Comparison of ENCODE assay signal across 12 cellular contexts in the genomic region with DNA sequence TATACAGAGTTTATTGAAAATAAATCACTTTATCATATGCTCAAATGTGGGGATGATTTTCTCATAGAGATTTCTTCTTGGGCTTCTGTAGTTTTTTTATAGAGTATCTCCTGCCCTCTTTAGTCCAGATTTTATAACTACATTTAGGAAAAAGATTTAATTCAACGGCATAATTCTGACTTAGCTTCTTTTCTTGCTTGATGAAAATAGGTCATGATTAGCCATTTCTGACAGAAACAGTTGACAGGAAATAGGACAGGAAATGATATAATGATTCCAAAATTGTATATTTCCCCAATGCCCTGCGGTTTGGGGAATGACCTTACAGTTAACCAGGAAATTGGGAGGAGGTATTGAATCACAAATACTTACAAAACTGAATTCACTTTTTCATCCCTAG.
DNase-seq lines count a peak whose midpoint lies in the region; ATAC-seq, FAIRE-seq and TF ChIP-seq lines count a peak whose summit lies in the region.
"Had no signal": no experiment of that assay in that cellular context is flagged by ENCODE, and none has a peak within 500 bp of the region (broad histone marks: within the 10 kb centered on the region; RNA-seq: fewer than 3 reads in every experiment).

No MANE protein-coding gene starts in this region.

- H3K4me1 ChIP-seq in OCI-LY3 (ENCODE audit: low read length): no peaks in the 10 kb centered on the region
- H3K4me1 ChIP-seq in fibroblast of lung (ENCODE audit: control insufficient read depth, extremely low read depth, insufficient read depth, low read length): no peaks in the 10 kb centered on the region
- H3K4me1 ChIP-seq in small intestine (ENCODE audit: control insufficient read depth in 2 of 2, insufficient read depth in 1 of 2, low read depth in 1 of 2, low read length in 1 of 2): no peaks in the 10 kb centered on the region
- H3K4me1 ChIP-seq: sigmoid colon, upper lobe of left lung had no signal

- H3K79me2 ChIP-seq in OCI-LY3 (ENCODE audit: low read length): no peaks in the 10 kb centered on the region
- H3K79me2 ChIP-seq in fibroblast of lung (ENCODE audit: control insufficient read depth, insufficient read depth, low read length): no peaks in the 10 kb centered on the region

- H3K27me3 ChIP-seq in OCI-LY3 (ENCODE audit: low read depth, low read length) (no peaks in the 10 kb centered on the region), fibroblast of lung (ENCODE audit: control insufficient read depth, insufficient read depth, low read length) (no peaks in the 10 kb centered on the region), small intestine (ENCODE audit: control insufficient read depth in 2 of 2, insufficient read depth in 2 of 2, low read length in 2 of 2) (no peaks in the 10 kb centered on the region)
- H3K27me3 ChIP-seq: sigmoid colon, upper lobe of left lung had no signal

- no peaks in the 10 kb centered on the region for H3K9me3 ChIP-seq in OCI-LY3 (ENCODE audit: insufficient read depth, low read length)
- H3K9me3 ChIP-seq in fibroblast of lung (ENCODE audit: control insufficient read depth, insufficient read depth, low read depth, low read length): no peaks in the 10 kb centered on the region
- no peaks in the 10 kb centered on the region for H3K9me3 ChIP-seq in small intestine (ENCODE audit: control insufficient read depth, low read depth)
- H3K9me3 ChIP-seq: sigmoid colon, upper lobe of left lung had no signal

- DNase-seq in NCI-H2171 treated with DMSO at 0.1 percent for 48 hours (lab: John Stamatoyannopoulos, UW): peak; percentile 57
- DNase-seq in NCI-H2171 (lab: John Stamatoyannopoulos, UW): no peak
- peak; percentile 23 to 63 for DNase-seq in fibroblast of lung (ENCODE audit: low read depth in 2 of 2)
- peak; percentile 4 for DNase-seq in small intestine
- DNase-seq in NCI-H146 (lab: John Stamatoyannopoulos, UW): no peak
- DNase-seq: activated CD8-positive, alpha-beta memory T cell treated with anti-CD3 and anti-CD28 coated beads for 24 hours; CD4-positive, CD25-positive, alpha-beta regulatory T cell; sigmoid colon; upper lobe of left lung had no signal

- no peaks in the 10 kb centered on the region for H3K36me3 ChIP-seq in OCI-LY3 (replicated peaks; ENCODE audit: low read depth, low read length)
- no peaks in the 10 kb centered on the region for H3K36me3 ChIP-seq in fibroblast of lung (ENCODE audit: control insufficient read depth, insufficient read depth, low read length)
- H3K36me3 ChIP-seq in small intestine (ENCODE audit: control insufficient read depth in 2 of 2, insufficient read depth in 2 of 2, low read length in 2 of 2): no peaks in the 10 kb centered on the region
- H3K36me3 ChIP-seq: sigmoid colon, upper lobe of left lung had no signal

- H3K4me2 ChIP-seq in OCI-LY3 (ENCODE audit: low read length): no peak overlapping the region
- no peak overlapping the region for H3K4me2 ChIP-seq in fibroblast of lung (ENCODE audit: extremely low read depth, insufficient read depth, low read length)

- H4K20me1 ChIP-seq in OCI-LY3 (ENCODE audit: insufficient read depth, low read length) (no peaks in the 10 kb centered on the region), fibroblast of lung (ENCODE audit: control insufficient read depth, extremely low read depth, insufficient read depth, low read length) (no peaks in the 10 kb centered on the region)

- 14 to 24% (median 16%) methylated on average over 2 of the region's 2 CpGs for WGBS in small intestine, 3 donors

- H3K4me3 ChIP-seq in OCI-LY3 (ENCODE audit: low read length) (no peak overlapping the region), fibroblast of lung (replicated peaks in 1 of 4; ENCODE audit: control extremely low read depth in 1 of 4, insufficient read depth in 1 of 4, low read depth in 3 of 4, low read length in 4 of 4) (no peak overlapping the region), small intestine (ENCODE audit: low read depth in 1 of 2, low read length in 2 of 2) (no peak overlapping the region)
- H3K4me3 ChIP-seq: sigmoid colon, upper lobe of left lung had no signal

- no peak overlapping the region for H3K9ac ChIP-seq in OCI-LY3 (ENCODE audit: low read length)
- H3K9ac ChIP-seq in fibroblast of lung (ENCODE audit: insufficient read depth, low read length): no peak overlapping the region

- FAIRE-seq in small intestine (lab: Jason Lieb, UNC): no peak

- TF ChIP-seq CTCF in OCI-LY3 (IDR thresholded peaks at IDR 0.05; ENCODE audit: low read depth, low read length): peak; percentile 50
- TF ChIP-seq CTCF in fibroblast of lung (conservative IDR thresholded peaks at IDR 0.05 in 1 of 2, IDR thresholded peaks at IDR 0.05 in 1 of 2; ENCODE audit: low read depth in 1 of 2, low read length in 2 of 2): peak in 1 of 2 donors; percentile 33

- H2AFZ ChIP-seq in OCI-LY3 (ENCODE audit: low read depth, low read length): 0 out of 2 replicates have a peak overlapping the region, but pooled peaks have one; percentile 71
- peak overlapping the region; percentile 67 for H2AFZ ChIP-seq in fibroblast of lung (ENCODE audit: low read length)

- H3K27ac ChIP-seq in OCI-LY3 (ENCODE audit: low read length) (no peak overlapping the region), fibroblast of lung (ENCODE audit: insufficient read depth, low read length) (no peak overlapping the region), small intestine (ENCODE audit: low read depth in 1 of 2, low read length in 1 of 2) (no peak overlapping the region)
- H3K27ac ChIP-seq: sigmoid colon, upper lobe of left lung had no signal

- ATAC-seq in GM18867 (IDR thresholded peaks at IDR 0.05; ENCODE audit: unreplicated experiment) (no peak), GM19463 (IDR thresholded peaks at IDR 0.05; ENCODE audit: unreplicated experiment) (no peak)

Comparison
In these comparisons a context has a peak if more than half of its experiments do, and no peak if none do; other contexts are left out.
1. DNase-seq: peak in NCI-H2171 treated with DMSO at 0.1 percent for 48 hours (single experiment), fibroblast of lung (2 of 2) and small intestine (single experiment); none in NCI-H2171 (single experiment) and NCI-H146 (single experiment).